In genomic region chr4:21991537-21991936, GRCh38 we compare ENCODE assay signal across 16 cellular contexts. TPM values are rescaled to one million over a fixed set of nuclear protein-coding genes. Genes with fewer than 3 reads are reported as not detected.
DNase-seq lines count a peak whose midpoint lies in the region; ATAC-seq and TF ChIP-seq lines count a peak whose summit lies in the region.
"Had no signal": no experiment of that assay in that cellular context is flagged by ENCODE, and none has a peak within 500 bp of the region (broad histone marks: within the 10 kb centered on the region; RNA-seq: fewer than 3 reads in every experiment).

No MANE protein-coding gene starts in this region.

- no peaks in the 10 kb centered on the region; the same call in 1 of the 2 replicates for H3K9me3 ChIP-seq in SK-N-SH
- no peaks in the 10 kb centered on the region for H3K9me3 ChIP-seq in muscle layer of colon (ENCODE audit: low read length)
- H3K9me3 ChIP-seq: HAP-1 had no signal

- TF ChIP-seq EP300 in SK-N-SH (IDR thresholded peaks at IDR 0.05; ENCODE audit: borderline replicate concordance in 1 of 2, low read depth in 1 of 2, low read length in 1 of 2) = no peak

- H3K27me3 ChIP-seq in SK-N-SH (ENCODE audit: insufficient read depth) = no peaks in the 10 kb centered on the region
- no peaks in the 10 kb centered on the region for H3K27me3 ChIP-seq in muscle layer of colon (ENCODE audit: control insufficient read depth in 1 of 2, insufficient read depth in 2 of 2, low read length in 2 of 2)

- 17% methylated on average over 2 of the region's 2 CpGs for WGBS in SK-N-SH (ENCODE audit: low lambda C conversion rate)

- peaks cover 10% of the 10 kb centered on the region for H3F3A ChIP-seq in SK-N-SH (replicated peaks; ENCODE audit: insufficient read depth)

- H3K27ac ChIP-seq in SK-N-SH (ENCODE audit: low read depth in 2 of 2, low read length in 1 of 2) (peak overlapping the region; percentile 73 to 76; a peak in 3 of 4 replicates), muscle layer of colon (ENCODE audit: low read depth, low read length) (peak overlapping the region; percentile 49)

- POLR2A ChIA-PET in SK-N-SH (lab: Yijun Ruan, JAX) = no interaction called here

- no peaks in the 10 kb centered on the region for H4K20me1 ChIP-seq in SK-N-SH (ENCODE audit: insufficient read depth)

- H3K4me2 ChIP-seq in SK-N-SH = peak overlapping the region; percentile 43; the same call in 1 of the 2 replicates

- ATAC-seq in GM21529 (IDR thresholded peaks at IDR 0.05; ENCODE audit: unreplicated experiment) (no peak), GM18519 (IDR thresholded peaks at IDR 0.05; ENCODE audit: low FRiP score, unreplicated experiment) (no peak)
- ATAC-seq: GM12878 had no signal

- CTCF ChIA-PET in SK-N-SH (lab: Yijun Ruan, JAX) = no interaction called here

- no peaks in the 10 kb centered on the region for H3K79me2 ChIP-seq in SK-N-SH (ENCODE audit: insufficient read depth)

- H3K36me3 ChIP-seq in SK-N-SH (replicated peaks in 1 of 2; ENCODE audit: control insufficient read depth in 1 of 2, insufficient read depth in 2 of 2, low read length in 1 of 2) (no peaks in the 10 kb centered on the region), muscle layer of colon (ENCODE audit: insufficient read depth, low read length) (no peaks in the 10 kb centered on the region)
- H3K36me3 ChIP-seq: HAP-1 had no signal

- no peak for TF ChIP-seq CTCF in SK-N-SH (IDR thresholded peaks at IDR 0.05)

- H3K9me2 ChIP-seq in SK-N-SH = no peaks in the 10 kb centered on the region

- H3K4me3 ChIP-seq in SK-N-SH (ENCODE audit: low read depth in 2 of 2, low read length in 1 of 2) = no peak overlapping the region
- H3K4me3 ChIP-seq in muscle layer of colon (ENCODE audit: low read depth in 1 of 2, low read length in 2 of 2) = peak overlapping the region in 1 of 2 donors; percentile 7
- H3K4me3 ChIP-seq: GM12878, HAP-1 had no signal

- H3K4me1 ChIP-seq in SK-N-SH (ENCODE audit: control insufficient read depth in 1 of 2, insufficient read depth in 2 of 2, low read depth in 1 of 2, low read length in 1 of 2) = peaks cover 0 to 5% of the 10 kb centered on the region in 2 experiments; a peak in 2 of 4 replicates
- H3K4me1 ChIP-seq in muscle layer of colon (ENCODE audit: insufficient read depth, low read length) = peaks cover 6% of the 10 kb centered on the region
- H3K4me1 ChIP-seq: HAP-1 had no signal

- TF ChIP-seq RAD21 in SK-N-SH (IDR thresholded peaks at IDR 0.05; ENCODE audit: low read length) = no peak

- DNase-seq in SK-N-SH = no peak
- DNase-seq in dedifferentiated amniotic fluid mesenchymal stem cell (ENCODE audit: extremely low spot score) = peak; percentile 29
- peak; percentile 48 for DNase-seq in superior temporal gyrus (ENCODE audit: extremely low spot score)
- no peak for DNase-seq in foreskin melanocyte
- DNase-seq in GM03348 (ENCODE audit: low spot score) = no peak
- DNase-seq: Calu3; CD4-positive, alpha-beta memory T cell; COR-L47; DMS79; GOT3 had no signal

- H2AFZ ChIP-seq in SK-N-SH (ENCODE audit: low read depth) = 0 out of 2 replicates have a peak overlapping the region, but pooled peaks have one; percentile 24

- H3K9ac ChIP-seq in SK-N-SH (no peak overlapping the region), muscle layer of colon (ENCODE audit: low read length) (no peak overlapping the region)

TF ChIP-seq in SK-N-SH, 30 proteins besides CTCF, POLR2A, EP300 and RAD21:
- TF ChIP-seq POLR2AphosphoS5 (IDR thresholded peaks at IDR 0.05; ENCODE audit: low read depth, low read length) (no peak), TCF12 (IDR thresholded peaks at IDR 0.05) (peak; percentile 16; the same call in 1 of the 2 replicates)

RNA-seq across cellular contexts. Expression of gene KCNIP4, which starts 43.0 kb away (rescaled TPM):
- 0.18 and 0.26 TPM in 2 replicates for polyA plus RNA-seq in SK-N-SH (2012; rRNA removed)
- polyA plus RNA-seq in SK-N-SH (2012; cell fraction: cytosol; rRNA removed) = 0.42 and 0.64 TPM in 2 replicates
- 0.08 and 0.46 TPM in 2 replicates for polyA plus RNA-seq in SK-N-SH (2012; cell fraction: nucleus; rRNA removed)
- polyA plus RNA-seq: BJ had no signal

Comparison
In these comparisons a context has a peak if more than half of its experiments do, and no peak if none do; other contexts are left out.
1. DNase-seq: peak in dedifferentiated amniotic fluid mesenchymal stem cell (single experiment) and superior temporal gyrus (single experiment); none in SK-N-SH (single experiment), foreskin melanocyte (single experiment) and GM03348 (single experiment).